8 cellular contexts compared by ENCODE assay signal in the genomic region with DNA sequence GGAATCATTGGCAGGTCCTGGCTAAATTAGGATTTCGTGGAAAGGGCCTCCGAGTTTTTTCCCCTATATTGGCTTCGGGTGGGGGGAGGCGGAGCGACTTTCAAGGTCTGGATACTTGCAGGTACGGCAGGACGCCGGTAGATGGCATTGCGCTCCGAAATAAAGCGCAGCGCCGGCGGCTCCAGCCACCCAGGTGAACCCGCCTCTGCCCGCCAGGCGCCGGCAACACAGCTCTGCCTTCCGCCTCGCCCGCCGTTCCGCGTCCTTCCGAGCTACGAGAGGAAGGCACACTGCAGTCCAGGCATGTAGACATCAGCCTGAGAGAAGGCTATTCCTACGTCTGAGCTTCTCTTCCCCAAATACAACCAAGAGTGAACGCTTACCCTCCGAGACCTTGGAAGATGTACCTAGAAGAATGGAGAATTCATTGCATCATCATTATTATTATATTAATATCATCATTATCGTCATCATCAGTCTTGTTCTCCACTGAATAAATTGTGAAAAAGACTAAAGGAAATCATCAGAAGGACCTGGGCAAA.
DNase-seq lines count a peak whose midpoint lies in the region; TF ChIP-seq lines count a peak whose summit lies in the region.

No MANE protein-coding gene starts in this region.

- POLR2A ChIA-PET in HEK293 (lab: Yijun Ruan, JAX): interaction anchor here (0.7 to 1.8 kb wide), 3 partner anchors 239 to 519 kb away, joined by 3 to 7 read pairs (median 6); no protein-coding TSS in a partner anchor

- no peak for TF ChIP-seq POLR2A in ovary (IDR thresholded peaks at IDR 0.05)

- no peak for TF ChIP-seq EP300 in ovary (IDR thresholded peaks at IDR 0.05)

- peaks cover 59% of the 10 kb centered on the region for H3K27me3 Mint-ChIP-seq in activated naive CD4-positive, alpha-beta T cell treated with anti-CD3 and anti-CD28 coated beads, Interleukin-2, amount 50 U/mL, for 24 hours
- H3K27me3 Mint-ChIP-seq in glutamatergic neuron (ENCODE audit: unreplicated experiment): peaks cover 8% of the 10 kb centered on the region

- no peaks in the 10 kb centered on the region for H3K36me3 Mint-ChIP-seq in activated naive CD4-positive, alpha-beta T cell treated with anti-CD3 and anti-CD28 coated beads, Interleukin-2, amount 50 U/mL, for 24 hours
- no peaks in the 10 kb centered on the region for H3K36me3 Mint-ChIP-seq in glutamatergic neuron (ENCODE audit: unreplicated experiment)

- H3K4me3 ChIP-seq in HEK293 (ENCODE audit: low read depth, low read length) (peak overlapping the region; percentile 43), MG63 (peak overlapping the region; percentile 21), SJCRH30 (peak overlapping the region; percentile 88), ovary (peak overlapping the region; percentile 9), tibial artery (peak overlapping the region; percentile 9 to 32)

- H3K27ac Mint-ChIP-seq in activated naive CD4-positive, alpha-beta T cell treated with anti-CD3 and anti-CD28 coated beads, Interleukin-2, amount 50 U/mL, for 24 hours: no peak overlapping the region
- H3K27ac Mint-ChIP-seq in glutamatergic neuron (ENCODE audit: unreplicated experiment): no peak overlapping the region

- intact Hi-C loops in ovary (cut with DNase I): loop anchor here in 3 of 4 donors (5.0 to 10.0 kb wide), 3 partner anchors 515 to 598 kb away; a partner anchor contains a TSS
- intact Hi-C loops in tibial artery (cut with DNase I; ENCODE audit: low total_unique reads): loop anchor here (5.0 kb wide), 1 partner anchor 513 kb away; a partner anchor contains a TSS

- H3K27ac ChIP-seq in HEK293 (ENCODE audit: extremely low read depth, low read depth, low read length): peak overlapping the region; percentile 66; the same call in 1 of the 2 replicates
- peak overlapping the region; percentile 44 for H3K27ac ChIP-seq in SJCRH30
- H3K27ac ChIP-seq in ovary: no peak overlapping the region
- no peak overlapping the region for H3K27ac ChIP-seq in tibial artery

- TF ChIP-seq CTCF in HEK293 (tag by site-specific recombination; IDR thresholded peaks at IDR 0.05) (no peak; the same call in none of the 2 replicates), glutamatergic neuron (IDR thresholded peaks at IDR 0.05; ENCODE audit: partially characterized antibody, unreplicated experiment) (peak; percentile 81), ovary (IDR thresholded peaks at IDR 0.05) (peak; percentile 32 to 49 (median 40)), tibial artery (IDR thresholded peaks at IDR 0.05) (peak; percentile 71 to 77)

- peak overlapping the region; percentile 52 for H3K4me3 Mint-ChIP-seq in activated naive CD4-positive, alpha-beta T cell treated with anti-CD3 and anti-CD28 coated beads, Interleukin-2, amount 50 U/mL, for 24 hours
- peak overlapping the region; percentile 46 for H3K4me3 Mint-ChIP-seq in glutamatergic neuron (ENCODE audit: unreplicated experiment)

- peaks cover 4% of the 10 kb centered on the region; the same call in 1 of the 2 replicates for H3K4me1 ChIP-seq in HEK293 (ENCODE audit: control insufficient read depth, insufficient read depth, low read length)
- peaks cover 6% of the 10 kb centered on the region; the same call in 1 of the 2 replicates for H3K4me1 ChIP-seq in SJCRH30
- peaks cover 3% of the 10 kb centered on the region for H3K4me1 ChIP-seq in ovary (ENCODE audit: insufficient read depth)
- H3K4me1 ChIP-seq in tibial artery: peaks cover 0 to 29% (median 14%) of the 10 kb centered on the region in 4 donors

- H3K9me3 ChIP-seq in HEK293 (ENCODE audit: control insufficient read depth, insufficient read depth, low read depth, low read length) (no peaks in the 10 kb centered on the region), MG63 (no peaks in the 10 kb centered on the region), SJCRH30 (replicated peaks) (no peaks in the 10 kb centered on the region), ovary (peaks cover 0 to 3% of the 10 kb centered on the region in 2 donors), tibial artery (no peaks in the 10 kb centered on the region)

- H3K9me3 Mint-ChIP-seq in activated naive CD4-positive, alpha-beta T cell treated with anti-CD3 and anti-CD28 coated beads, Interleukin-2, amount 50 U/mL, for 24 hours: no peaks in the 10 kb centered on the region
- H3K9me3 Mint-ChIP-seq in glutamatergic neuron (ENCODE audit: unreplicated experiment): peaks cover 10% of the 10 kb centered on the region

- H3K27me3 ChIP-seq in MG63: 0 out of 2 replicates have a peak, but pooled peaks cover 6% of the 10 kb centered on the region
- H3K27me3 ChIP-seq in SJCRH30: no peaks in the 10 kb centered on the region
- H3K27me3 ChIP-seq in ovary: no peaks in the 10 kb centered on the region
- H3K27me3 ChIP-seq in tibial artery: peaks cover 0 to 46% of the 10 kb centered on the region in 2 donors

- peaks cover 21% of the 10 kb centered on the region for H3K4me1 Mint-ChIP-seq in activated naive CD4-positive, alpha-beta T cell treated with anti-CD3 and anti-CD28 coated beads, Interleukin-2, amount 50 U/mL, for 24 hours
- peaks cover 16% of the 10 kb centered on the region for H3K4me1 Mint-ChIP-seq in glutamatergic neuron (ENCODE audit: low read depth, unreplicated experiment)

- 2 to 5% (median 2%) methylated on average over 30 of the region's 30 CpGs for WGBS in ovary, 3 donors

- DNase-seq in GDM1 (lab: John Stamatoyannopoulos, UW) (peak; percentile 26), MG63 (peak; percentile 79), SJCRH30 (peak; percentile 85 to 90), glutamatergic neuron (peak; percentile 87), ovary (peak; percentile 42 to 81 (median 55)), tibial artery (peak; percentile 59 to 80)

- H3K36me3 ChIP-seq in HEK293 (ENCODE audit: control insufficient read depth in 2 of 2, insufficient read depth in 1 of 2, low read length in 2 of 2): no peaks in the 10 kb centered on the region
- no peaks in the 10 kb centered on the region for H3K36me3 ChIP-seq in MG63
- no peaks in the 10 kb centered on the region for H3K36me3 ChIP-seq in SJCRH30
- H3K36me3 ChIP-seq in ovary: no peaks in the 10 kb centered on the region
- H3K36me3 ChIP-seq in tibial artery: no peaks in the 10 kb centered on the region

- CTCF ChIA-PET in HEK293 (lab: Yijun Ruan, JAX): interaction anchor here (0.6 to 3.1 kb wide), 31 partner anchors 8 to 595 kb away, joined by 3 to 25 read pairs (median 4); no protein-coding TSS in a partner anchor

TF ChIP-seq in HEK293, 187 proteins besides CTCF, POLR2A, EP300 and RAD21 (continues in another document):
- TF ChIP-seq EGR2 (tag by site-specific recombination; IDR thresholded peaks at IDR 0.05; ENCODE audit: low read depth) (no peak), SP7 (tag by site-specific recombination; IDR thresholded peaks at IDR 0.05) (peak; percentile 38), ZNF146 (tag by site-specific recombination; IDR thresholded peaks at IDR 0.05) (no peak), ZNF335 (tag by site-specific recombination; conservative IDR thresholded peaks at IDR 0.05) (peak; percentile 54), IKZF3 (tag by site-specific recombination; IDR thresholded peaks at IDR 0.05) (peak; percentile 58), ZNF600 (tag by site-specific recombination; IDR thresholded peaks at IDR 0.05) (peak; percentile 96), ZBTB17 (tag by site-specific recombination; IDR thresholded peaks at IDR 0.05) (peak; percentile 89), SCRT2 (tag by site-specific recombination; IDR thresholded peaks at IDR 0.05) (no peak), KLF1 (tag by site-specific recombination; IDR thresholded peaks at IDR 0.05) (no peak)
- TF ChIP-seq, protein P1, sequence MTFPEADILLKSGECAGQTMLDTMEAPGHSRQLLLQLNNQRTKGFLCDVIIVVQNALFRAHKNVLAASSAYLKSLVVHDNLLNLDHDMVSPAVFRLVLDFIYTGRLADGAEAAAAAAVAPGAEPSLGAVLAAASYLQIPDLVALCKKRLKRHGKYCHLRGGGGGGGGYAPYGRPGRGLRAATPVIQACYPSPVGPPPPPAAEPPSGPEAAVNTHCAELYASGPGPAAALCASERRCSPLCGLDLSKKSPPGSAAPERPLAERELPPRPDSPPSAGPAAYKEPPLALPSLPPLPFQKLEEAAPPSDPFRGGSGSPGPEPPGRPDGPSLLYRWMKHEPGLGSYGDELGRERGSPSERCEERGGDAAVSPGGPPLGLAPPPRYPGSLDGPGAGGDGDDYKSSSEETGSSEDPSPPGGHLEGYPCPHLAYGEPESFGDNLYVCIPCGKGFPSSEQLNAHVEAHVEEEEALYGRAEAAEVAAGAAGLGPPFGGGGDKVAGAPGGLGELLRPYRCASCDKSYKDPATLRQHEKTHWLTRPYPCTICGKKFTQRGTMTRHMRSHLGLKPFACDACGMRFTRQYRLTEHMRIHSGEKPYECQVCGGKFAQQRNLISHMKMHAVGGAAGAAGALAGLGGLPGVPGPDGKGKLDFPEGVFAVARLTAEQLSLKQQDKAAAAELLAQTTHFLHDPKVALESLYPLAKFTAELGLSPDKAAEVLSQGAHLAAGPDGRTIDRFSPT (tag by site-specific recombination; IDR thresholded peaks at IDR 0.05): peak; percentile 86
- TF ChIP-seq, protein P2, sequence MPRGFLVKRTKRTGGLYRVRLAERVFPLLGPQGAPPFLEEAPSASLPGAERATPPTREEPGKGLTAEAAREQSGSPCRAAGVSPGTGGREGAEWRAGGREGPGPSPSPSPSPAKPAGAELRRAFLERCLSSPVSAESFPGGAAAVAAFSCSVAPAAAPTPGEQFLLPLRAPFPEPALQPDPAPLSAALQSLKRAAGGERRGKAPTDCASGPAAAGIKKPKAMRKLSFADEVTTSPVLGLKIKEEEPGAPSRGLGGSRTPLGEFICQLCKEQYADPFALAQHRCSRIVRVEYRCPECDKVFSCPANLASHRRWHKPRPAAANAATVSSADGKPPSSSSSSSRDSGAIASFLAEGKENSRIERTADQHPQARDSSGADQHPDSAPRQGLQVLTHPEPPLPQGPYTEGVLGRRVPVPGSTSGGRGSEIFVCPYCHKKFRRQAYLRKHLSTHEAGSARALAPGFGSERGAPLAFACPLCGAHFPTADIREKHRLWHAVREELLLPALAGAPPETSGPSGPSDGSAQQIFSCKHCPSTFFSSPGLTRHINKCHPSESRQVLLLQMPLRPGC (tag by site-specific recombination; IDR thresholded peaks at IDR 0.05): 0 out of 2 replicates have a peak, but pooled peaks have one; percentile 27
- TF ChIP-seq, protein P3, sequence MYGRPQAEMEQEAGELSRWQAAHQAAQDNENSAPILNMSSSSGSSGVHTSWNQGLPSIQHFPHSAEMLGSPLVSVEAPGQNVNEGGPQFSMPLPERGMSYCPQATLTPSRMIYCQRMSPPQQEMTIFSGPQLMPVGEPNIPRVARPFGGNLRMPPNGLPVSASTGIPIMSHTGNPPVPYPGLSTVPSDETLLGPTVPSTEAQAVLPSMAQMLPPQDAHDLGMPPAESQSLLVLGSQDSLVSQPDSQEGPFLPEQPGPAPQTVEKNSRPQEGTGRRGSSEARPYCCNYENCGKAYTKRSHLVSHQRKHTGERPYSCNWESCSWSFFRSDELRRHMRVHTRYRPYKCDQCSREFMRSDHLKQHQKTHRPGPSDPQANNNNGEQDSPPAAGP (tag by site-specific recombination; IDR thresholded peaks at IDR 0.05): 0 out of 2 replicates have a peak, but pooled peaks have one; percentile 14

Comparison
In these comparisons a context has a peak if more than half of its experiments do, and no peak if none do; other contexts are left out.
1. DNase-seq: peak in every context shown above with its lines; median percentile 88 in SJCRH30; 87 in glutamatergic neuron; 79 in MG63; 70 in tibial artery; 55 in ovary; 26 in GDM1.
2. H3K27ac ChIP-seq: peak in HEK293 (single experiment) and SJCRH30 (single experiment); none in ovary (0 of 2) and tibial artery (0 of 2).
3. H3K4me3 ChIP-seq: peak in every context shown above with its lines; median percentile 88 in SJCRH30; 43 in HEK293; 21 in MG63; 20 in tibial artery; 9 in ovary.